ENCODE assay signal across 21 cellular contexts in genomic region chr14:89695846-89696245, GRCh38.
A peak's percentile ranks its signal among the peaks of the same experiment; 100 is the strongest.
DNase-seq lines count a peak whose midpoint lies in the region; ATAC-seq and TF ChIP-seq lines count a peak whose summit lies in the region.
"Had no signal": no experiment of that assay in that cellular context is flagged by ENCODE, and none has a peak within 500 bp of the region (broad histone marks: within the 10 kb centered on the region; RNA-seq: fewer than 3 reads in every experiment).

No MANE protein-coding gene starts in this region.

- H3K27me3 ChIP-seq in mesenchymal stem cell (ENCODE audit: control insufficient read depth in 1 of 2, insufficient read depth in 1 of 2, low read length in 2 of 2) (no peaks in the 10 kb centered on the region), neutrophil (no peaks in the 10 kb centered on the region)
- H3K27me3 ChIP-seq: BE2C; BLaER1 treated with 17β-estradiol and CSF1 and Interleukin-3, amounts not matched to agents 10 nM and 100 nM had no signal

- no peak overlapping the region for H2BK120ac ChIP-seq in mesenchymal stem cell (ENCODE audit: low read depth, low read length)

- ATAC-seq in activated T-cell treated with anti-CD3 and anti-CD28 coated beads, Interleukin-2, amount 50 U/mL, for 72 hours (replicated peaks in 1 of 2): no peak
- ATAC-seq: HCT116 had no signal

- H3K4me1 ChIP-seq in mesenchymal stem cell (ENCODE audit: control insufficient read depth, insufficient read depth, low read depth, low read length) (no peaks in the 10 kb centered on the region), neutrophil (ENCODE audit: control insufficient read depth in 1 of 2, insufficient read depth in 1 of 2, low read depth in 1 of 2, low read length in 1 of 2) (peaks cover 13 to 14% of the 10 kb centered on the region in 2 experiments)

- H3K27ac ChIP-seq in mesenchymal stem cell (ENCODE audit: low read length, poor library complexity, severe bottlenecking) (no peak overlapping the region), neutrophil (peak overlapping the region; percentile 31)
- H3K27ac ChIP-seq: 22Rv1; BLaER1 treated with 17β-estradiol and CSF1 and Interleukin-3, amounts not matched to agents 10 nM and 100 nM; GM23248 had no signal

- peaks cover 38% of the 10 kb centered on the region for H3K4me1 Mint-ChIP-seq in activated T-cell treated with anti-CD3 and anti-CD28 coated beads, Interleukin-2, amount 50 U/mL, for 72 hours (ENCODE audit: low read depth)
- H3K4me1 Mint-ChIP-seq in activated T-cell treated with anti-CD3 and anti-CD28 coated beads, Interleukin-2, amount 50 U/mL, for 24 hours (ENCODE audit: low read depth): peaks cover 17% of the 10 kb centered on the region

- H4K8ac ChIP-seq in mesenchymal stem cell (ENCODE audit: low read length): no peak overlapping the region

- H3K9ac ChIP-seq in mesenchymal stem cell (ENCODE audit: low read length): no peak overlapping the region
- H3K9ac ChIP-seq: BLaER1 treated with 17β-estradiol and CSF1 and Interleukin-3, amounts not matched to agents 10 nM and 100 nM; GM23248 had no signal

- no peak overlapping the region for H3K23ac ChIP-seq in mesenchymal stem cell (ENCODE audit: low read length in 2 of 2)

- no peak overlapping the region for H2BK12ac ChIP-seq in mesenchymal stem cell (ENCODE audit: low read length in 2 of 2)

- no peak overlapping the region for H4K91ac ChIP-seq in mesenchymal stem cell (ENCODE audit: low read length)

- H3K4ac ChIP-seq in mesenchymal stem cell (ENCODE audit: low read depth in 1 of 2, low read length in 2 of 2): no peak overlapping the region

- H3K9me3 ChIP-seq in mesenchymal stem cell (ENCODE audit: control insufficient read depth, low read length) (no peaks in the 10 kb centered on the region), neutrophil (no peaks in the 10 kb centered on the region)

- no peak overlapping the region for H3K4me3 ChIP-seq in mesenchymal stem cell (ENCODE audit: insufficient read depth in 1 of 2, low read depth in 1 of 2, low read length in 2 of 2)
- no peak overlapping the region for H3K4me3 ChIP-seq in neutrophil (ENCODE audit: low read depth in 1 of 2, low read length in 1 of 2)
- H3K4me3 ChIP-seq: BLaER1 treated with 17β-estradiol and CSF1 and Interleukin-3, amounts not matched to agents 10 nM and 100 nM; GM23248 had no signal

- peak overlapping the region; percentile 76 for H3K27ac Mint-ChIP-seq in activated T-cell treated with anti-CD3 and anti-CD28 coated beads, Interleukin-2, amount 50 U/mL, for 72 hours
- H3K27ac Mint-ChIP-seq in activated T-cell treated with anti-CD3 and anti-CD28 coated beads, Interleukin-2, amount 50 U/mL, for 24 hours: no peak overlapping the region
- H3K27ac Mint-ChIP-seq: CD4-positive, alpha-beta T cell; H9 had no signal

- H3K36me3 ChIP-seq in mesenchymal stem cell (ENCODE audit: control insufficient read depth in 1 of 2, insufficient read depth in 2 of 2, low read depth in 1 of 2, low read length in 2 of 2) (no peaks in the 10 kb centered on the region), neutrophil (no peaks in the 10 kb centered on the region)
- H3K36me3 ChIP-seq: BE2C had no signal

- H3K79me1 ChIP-seq in mesenchymal stem cell (replicated peaks; ENCODE audit: low read length, poor library complexity, severe bottlenecking): no peaks in the 10 kb centered on the region

- 98% methylated on average over 2 of the region's 2 CpGs for WGBS in mesenchymal stem cell

- no peaks in the 10 kb centered on the region for H3K27me3 Mint-ChIP-seq in activated T-cell treated with anti-CD3 and anti-CD28 coated beads, Interleukin-2, amount 50 U/mL, for 72 hours (ENCODE audit: low read depth)
- no peaks in the 10 kb centered on the region for H3K27me3 Mint-ChIP-seq in activated T-cell treated with anti-CD3 and anti-CD28 coated beads, Interleukin-2, amount 50 U/mL, for 24 hours
- H3K27me3 Mint-ChIP-seq: CD4-positive, alpha-beta T cell; CD8-positive, alpha-beta memory T cell had no signal

- no peak overlapping the region for H3K14ac ChIP-seq in mesenchymal stem cell (ENCODE audit: low read length in 2 of 2)

- no peak overlapping the region for H3K4me2 ChIP-seq in mesenchymal stem cell (ENCODE audit: low read length, poor library complexity, severe bottlenecking)

- no peak overlapping the region for H2AK5ac ChIP-seq in mesenchymal stem cell (ENCODE audit: low read length, severe bottlenecking)

- no peak overlapping the region for H2AFZ ChIP-seq in mesenchymal stem cell (ENCODE audit: low read depth, low read length)
- H2AFZ ChIP-seq: GM23248 had no signal

- H2BK5ac ChIP-seq in mesenchymal stem cell (ENCODE audit: low read depth, low read length, poor library complexity, severe bottlenecking): peak overlapping the region; percentile 81

- TF ChIP-seq CTCF in neutrophil (IDR thresholded peaks at IDR 0.05): no peak

- DNase-seq in activated T-cell treated with anti-CD3 and anti-CD28 coated beads, Interleukin-2, amount 50 U/mL, for 72 hours: no peak
- DNase-seq in activated T-cell treated with anti-CD3 and anti-CD28 coated beads, Interleukin-2, amount 50 U/mL, for 24 hours: no peak
- DNase-seq in mesenchymal stem cell (no peak), NCI-H2227 (lab: John Stamatoyannopoulos, UW; ENCODE audit: unreplicated experiment) (no peak), cortex of kidney (lab: John Stamatoyannopoulos, UW) (no peak), GM19240 (ENCODE audit: insufficient read length, low spot score) (no peak)
- peak; percentile 16 for DNase-seq in stimulated activated CD8-positive, alpha-beta memory T cell treated with anti-CD3 and anti-CD28 coated beads, Interleukin-4, amount 100 ng/mL, for 48 hours
- DNase-seq: BE2C; CD4-positive, alpha-beta T cell; CD8-positive, alpha-beta memory T cell; DMS 273 treated with DMSO at 0.1 percent for 48 hours; DMS79; EL; GF-D8; GM23248; H9 had no signal

- peak overlapping the region in 1 of 2 experiments; percentile 19 for H3K18ac ChIP-seq in mesenchymal stem cell (ENCODE audit: low read depth in 1 of 2, low read length in 2 of 2)

- H3K4me3 Mint-ChIP-seq in activated T-cell treated with anti-CD3 and anti-CD28 coated beads, Interleukin-2, amount 50 U/mL, for 72 hours: no peak overlapping the region
- no peak overlapping the region for H3K4me3 Mint-ChIP-seq in activated T-cell treated with anti-CD3 and anti-CD28 coated beads, Interleukin-2, amount 50 U/mL, for 24 hours
- H3K4me3 Mint-ChIP-seq: CD14-positive monocyte; CD4-positive, alpha-beta T cell; CD8-positive, alpha-beta memory T cell; H9 had no signal

- peaks cover 8% of the 10 kb centered on the region in 2 donors for H3K9me3 Mint-ChIP-seq in activated T-cell treated with anti-CD3 and anti-CD28 coated beads, Interleukin-2, amount 50 U/mL, for 72 hours
- no peaks in the 10 kb centered on the region for H3K9me3 Mint-ChIP-seq in activated T-cell treated with anti-CD3 and anti-CD28 coated beads, Interleukin-2, amount 50 U/mL, for 24 hours
- H3K9me3 Mint-ChIP-seq: CD4-positive, alpha-beta T cell; CD8-positive, alpha-beta memory T cell had no signal

- peaks cover 13 to 16% of the 10 kb centered on the region in 2 donors for H3K36me3 Mint-ChIP-seq in activated T-cell treated with anti-CD3 and anti-CD28 coated beads, Interleukin-2, amount 50 U/mL, for 72 hours (ENCODE audit: insufficient read depth in 2 of 2)
- H3K36me3 Mint-ChIP-seq in activated T-cell treated with anti-CD3 and anti-CD28 coated beads, Interleukin-2, amount 50 U/mL, for 24 hours (ENCODE audit: low read depth): no peaks in the 10 kb centered on the region
- H3K36me3 Mint-ChIP-seq: CD14-positive monocyte; CD8-positive, alpha-beta memory T cell had no signal

- no peak overlapping the region for H2BK15ac ChIP-seq in mesenchymal stem cell (ENCODE audit: low read depth, poor library complexity, severe bottlenecking)
